Comparison of ENCODE assay signal across 28 cellular contexts in the genomic region with DNA sequence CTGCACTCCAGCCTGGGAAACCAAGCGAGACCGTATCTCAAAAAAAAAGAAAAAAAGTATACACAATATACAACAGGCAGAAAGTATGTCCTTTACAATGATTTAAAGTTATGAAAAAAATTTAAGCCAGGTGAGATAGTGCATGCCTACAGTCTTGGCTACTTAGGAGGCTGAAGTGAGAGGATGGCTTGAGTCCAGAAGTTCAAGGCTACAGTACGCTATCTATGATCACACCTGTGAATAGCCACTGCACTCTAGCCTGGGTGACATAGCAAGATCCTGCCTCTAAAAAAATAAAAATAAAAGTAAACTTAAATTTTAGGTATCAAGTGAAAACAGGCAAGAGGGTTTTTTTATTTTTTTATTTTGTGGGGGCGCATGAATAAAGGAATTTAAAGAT. TPM values are rescaled to one million over a fixed set of nuclear protein-coding genes. Genes with fewer than 3 reads are reported as not detected.
A peak's percentile ranks its signal among the peaks of the same experiment; 100 is the strongest.
DNase-seq lines count a peak whose midpoint lies in the region; ATAC-seq, FAIRE-seq and TF ChIP-seq lines count a peak whose summit lies in the region.
"Had no signal": no experiment of that assay in that cellular context is flagged by ENCODE, and none has a peak within 500 bp of the region (broad histone marks: within the 10 kb centered on the region; RNA-seq: fewer than 3 reads in every experiment).

No MANE protein-coding gene starts in this region.

- RAD21 ChIA-PET in HCT116 (lab: Charles Lee; ENCODE audit: low non-redundant PET in 1 of 2, low total read pairs in 2 of 2, uncharacterized antibody in 2 of 2, unreplicated experiment in 2 of 2): interaction anchor here in 1 of 2 experiments (0.7 kb wide), 1 partner anchor 34 kb away, joined by 4 read pairs; no protein-coding TSS in a partner anchor

- no peak for TF ChIP-seq CTCF in A549 (IDR thresholded peaks at IDR 0.05)
- no peak for TF ChIP-seq CTCF in HCT116 (IDR thresholded peaks at IDR 0.05 in 2 of 3, conservative IDR thresholded peaks at IDR 0.05 in 1 of 3; ENCODE audit: borderline replicate concordance in 1 of 3, insufficient read depth in 1 of 3, low read depth in 2 of 3, low read length in 2 of 3)
- TF ChIP-seq CTCF in mammary epithelial cell (conservative IDR thresholded peaks at IDR 0.05 in 1 of 2, IDR thresholded peaks at IDR 0.05 in 1 of 2; ENCODE audit: extremely low read depth in 1 of 2, insufficient read depth in 1 of 2, low read depth in 1 of 2, low read length in 2 of 2): no peak
- no peak for TF ChIP-seq CTCF in osteocyte (IDR thresholded peaks at IDR 0.05)
- TF ChIP-seq CTCF in gastroesophageal sphincter (IDR thresholded peaks at IDR 0.05): no peak

- no peak for TF ChIP-seq POLR2A in A549 (IDR thresholded peaks at IDR 0.05; ENCODE audit: low read length)
- no peak for TF ChIP-seq POLR2A in HCT116 (IDR thresholded peaks at IDR 0.05; ENCODE audit: borderline replicate concordance, extremely low read depth, insufficient read depth, insufficient read length)
- TF ChIP-seq POLR2A in gastroesophageal sphincter (IDR thresholded peaks at IDR 0.05): no peak

- TF ChIP-seq RAD21 in A549 (conservative IDR thresholded peaks at IDR 0.05 in 1 of 2, IDR thresholded peaks at IDR 0.05 in 1 of 2): no peak
- TF ChIP-seq RAD21 in HCT116 (IDR thresholded peaks at IDR 0.05; ENCODE audit: low read depth): no peak

- intact Hi-C loops in HCT116 (cut with micrococcal nuclease) (no loop called here), mammary epithelial cell (cut with micrococcal nuclease) (no loop called here)

- H3K27me3 ChIP-seq in HCT116 (ENCODE audit: insufficient read depth, low read length): no peaks in the 10 kb centered on the region
- H3K27me3 ChIP-seq in mammary epithelial cell (ENCODE audit: insufficient read depth, low read length): no peaks in the 10 kb centered on the region
- no peaks in the 10 kb centered on the region for H3K27me3 ChIP-seq in gastroesophageal sphincter
- H3K27me3 ChIP-seq: BLaER1, foreskin keratinocyte, stomach, tibial nerve had no signal

- H3K27ac ChIP-seq in A549 (peak overlapping the region; percentile 17 to 76), HCT116 (ENCODE audit: low read depth, low read length) (peak overlapping the region; percentile 48; the same call in 1 of the 2 replicates), mammary epithelial cell (ENCODE audit: insufficient read depth, low read depth, low read length) (no peak overlapping the region), gastroesophageal sphincter (no peak overlapping the region)
- H3K27ac ChIP-seq: BLaER1, foreskin keratinocyte, VCaP had no signal

- H3K4me2 ChIP-seq in A549 (peak overlapping the region; percentile 65), HCT116 (ENCODE audit: low read length) (peak overlapping the region; percentile 65), mammary epithelial cell (ENCODE audit: insufficient read depth, low read depth, low read length) (no peak overlapping the region)
- H3K4me2 ChIP-seq: BLaER1 had no signal

- no peak for FAIRE-seq in A549 (lab: Jason Lieb, UNC)

- no TSS peak for BruUV-seq in HCT116 (replicated peaks; lab: Mats Ljungman, UMichigan)
- BruUV-seq in mammary epithelial cell (replicated peaks; lab: Mats Ljungman, UMichigan): no TSS peak

- DNase-seq in A549 (ENCODE audit: low read depth in 1 of 2, low spot score in 1 of 2): no peak
- DNase-seq in HCT116 (ENCODE audit: low read depth, low spot score): no peak
- DNase-seq in mammary epithelial cell: no peak
- DNase-seq in osteocyte (ENCODE audit: extremely low spot score, unreplicated experiment): no peak
- no peak for DNase-seq in activated CD4-positive, alpha-beta T cell treated with anti-CD3 and anti-CD28 coated beads, Interleukin-2, amount 50 U/mL, for 1 hour
- DNase-seq in mucosa of gallbladder (ENCODE audit: low spot score): no peak
- DNase-seq in GM03348 (ENCODE audit: low spot score): no peak
- DNase-seq: activated naive CD4-positive, alpha-beta T cell treated with Interleukin-2 at 50 U/mL for 16 hours; activated T-cell treated with anti-CD3 and anti-CD28 coated beads, Interleukin-2, amount 50 U/mL, for 72 hours; effector CD8-positive, alpha-beta T cell; H7; naive thymus-derived CD4-positive, alpha-beta T cell; NCI-H2081; NCI-H345; NCI-H748 treated with DMSO at 0.1 percent for 48 hours; stimulated activated CD4-positive, alpha-beta T cell treated with anti-CD3 and anti-CD28 coated beads, Interleukin-2, amount 100 ng/mL, for 24 hours had no signal

- no peaks in the 10 kb centered on the region for H3K27me3 Mint-ChIP-seq in osteocyte (ENCODE audit: unreplicated experiment)

- H3K9me3 Mint-ChIP-seq in osteocyte (ENCODE audit: unreplicated experiment): no peaks in the 10 kb centered on the region
- H3K9me3 Mint-ChIP-seq: activated T-cell treated with anti-CD3 and anti-CD28 coated beads, Interleukin-2, amount 50 U/mL, for 72 hours; naive thymus-derived CD4-positive, alpha-beta T cell; T-helper 2 cell treated with Interferon-gamma antibody and Interleukin-4, amounts not matched to agents 5 μg/mL and 100 μg/mL, for 36 hours had no signal

- no peaks in the 10 kb centered on the region for H4K20me1 ChIP-seq in HCT116 (ENCODE audit: insufficient read depth)
- H4K20me1 ChIP-seq in mammary epithelial cell (ENCODE audit: insufficient read depth, low read length): no peaks in the 10 kb centered on the region
- H4K20me1 ChIP-seq: BLaER1 had no signal

- dilution Hi-C loops in mammary epithelial cell (cut with HindIII; ENCODE audit: low sequenced_read_pairs): no loop called here

- CTCF ChIA-PET in A549 (lab: Yijun Ruan, JAX): interaction anchor here (1.6 to 1.9 kb wide), 3 partner anchors 9 to 37 kb away, joined by 4 to 9 read pairs (median 5); no protein-coding TSS in a partner anchor
- CTCF ChIA-PET in HCT116 (lab: Charles Lee): interaction anchor here (1.2 kb wide), 1 partner anchor 40 kb away, joined by 3 read pairs; no protein-coding TSS in a partner anchor
- CTCF ChIA-PET in mammary epithelial cell (lab: Charles Lee; ENCODE audit: low non-redundant PET): interaction anchor here (0.6 kb wide), 1 partner anchor 42 kb away, joined by 3 read pairs; no protein-coding TSS in a partner anchor

- H3K4me1 Mint-ChIP-seq in osteocyte (ENCODE audit: unreplicated experiment): peaks cover 30% of the 10 kb centered on the region

- H3K27ac Mint-ChIP-seq in osteocyte (ENCODE audit: unreplicated experiment): peak overlapping the region; percentile 81
- H3K27ac Mint-ChIP-seq: activated T-cell treated with anti-CD3 and anti-CD28 coated beads, Interleukin-2, amount 50 U/mL, for 72 hours; naive thymus-derived CD4-positive, alpha-beta T cell; T-helper 2 cell treated with Interferon-gamma antibody and Interleukin-4, amounts not matched to agents 5 μg/mL and 100 μg/mL, for 36 hours had no signal

- H3K4me3 ChIP-seq in A549 (no peak overlapping the region), HCT116 (replicated peaks in 1 of 2; ENCODE audit: low read depth in 1 of 2, low read length in 2 of 2) (no peak overlapping the region), mammary epithelial cell (replicated peaks in 1 of 3; ENCODE audit: insufficient read depth in 1 of 3, low read depth in 2 of 3, low read length in 3 of 3) (no peak overlapping the region), gastroesophageal sphincter (no peak overlapping the region)
- H3K4me3 ChIP-seq: BLaER1, stomach, tibial nerve had no signal

- WGBS in A549 (ENCODE audit: missing lambda C conversion rate): 91% methylated on average over 4 of the region's 4 CpGs
- 72% methylated on average over 4 of the region's 4 CpGs for WGBS in mammary epithelial cell (ENCODE audit: low coverage, missing lambda C conversion rate)
- WGBS in gastroesophageal sphincter (ENCODE audit: low coverage in 1 of 2), 2 donors: 82 to 88% methylated on average over 4 of the region's 4 CpGs

- in situ Hi-C loops in mammary epithelial cell (cut with MboI; ENCODE audit: low sequenced_read_pairs in 2 of 2): no loop called here

- no peak overlapping the region for H3K4me3 Mint-ChIP-seq in osteocyte (ENCODE audit: unreplicated experiment)
- H3K4me3 Mint-ChIP-seq: activated T-cell treated with anti-CD3 and anti-CD28 coated beads, Interleukin-2, amount 50 U/mL, for 72 hours; naive thymus-derived CD4-positive, alpha-beta T cell; T-helper 2 cell treated with Interferon-gamma antibody and Interleukin-4, amounts not matched to agents 5 μg/mL and 100 μg/mL, for 36 hours had no signal

- no peak for TF ChIP-seq EP300 in A549 (IDR thresholded peaks at IDR 0.05)
- TF ChIP-seq EP300 in gastroesophageal sphincter (IDR thresholded peaks at IDR 0.05): no peak

- H3K9me3 ChIP-seq in A549 (no peaks in the 10 kb centered on the region), HCT116 (ENCODE audit: control insufficient read depth in 1 of 2, insufficient read depth in 1 of 2, low read depth in 1 of 2, low read length in 2 of 2) (no peaks in the 10 kb centered on the region), mammary epithelial cell (replicated peaks; ENCODE audit: insufficient read depth, low read length) (no peaks in the 10 kb centered on the region), gastroesophageal sphincter (no peaks in the 10 kb centered on the region)
- H3K9me3 ChIP-seq: BLaER1, stomach, tibial nerve had no signal

- H3K4me1 ChIP-seq in A549: peaks cover 27% of the 10 kb centered on the region
- H3K4me1 ChIP-seq in HCT116 (ENCODE audit: control insufficient read depth in 1 of 2, insufficient read depth in 2 of 2, low read length in 2 of 2): peaks cover 15 to 31% of the 10 kb centered on the region in 2 experiments
- H3K4me1 ChIP-seq in mammary epithelial cell (ENCODE audit: insufficient read depth, low read length): peaks cover 22% of the 10 kb centered on the region
- H3K4me1 ChIP-seq in gastroesophageal sphincter: peaks cover 0 to 15% (median 5%) of the 10 kb centered on the region in 3 donors

- peak overlapping the region; percentile 27 for H2AFZ ChIP-seq in HCT116 (ENCODE audit: low read depth, low read length, poor library complexity, severe bottlenecking)
- peak overlapping the region; percentile 28 for H2AFZ ChIP-seq in mammary epithelial cell (ENCODE audit: low read depth, low read length)

- H3K9ac ChIP-seq in HCT116 (ENCODE audit: low read length) (no peak overlapping the region), mammary epithelial cell (ENCODE audit: insufficient read depth, low read length) (no peak overlapping the region)
- H3K9ac ChIP-seq: BLaER1 had no signal

- H3K9me2 ChIP-seq in HCT116 (ENCODE audit: insufficient read depth): no peaks in the 10 kb centered on the region

- POLR2A ChIA-PET in A549 (lab: Yijun Ruan, JAX) (no interaction called here), HCT116 (lab: Charles Lee) (interaction anchor here (1.4 kb wide), 1 partner anchor 10 kb away, joined by 4 read pairs; no protein-coding TSS in a partner anchor)

- H3K79me2 ChIP-seq in HCT116 (ENCODE audit: insufficient read depth, low read length): peaks cover 16% of the 10 kb centered on the region
- H3K79me2 ChIP-seq in mammary epithelial cell (ENCODE audit: insufficient read depth, low read length): peaks cover 16% of the 10 kb centered on the region

- no peak for ATAC-seq in A549
- no peak for ATAC-seq in HCT116
- no peak for ATAC-seq in gastroesophageal sphincter
- ATAC-seq: activated T-cell treated with anti-CD3 and anti-CD28 coated beads, Interleukin-2, amount 50 U/mL, for 72 hours; naive thymus-derived CD4-positive, alpha-beta T cell had no signal

- no peaks in the 10 kb centered on the region for H3K36me3 Mint-ChIP-seq in osteocyte (ENCODE audit: unreplicated experiment)

- H3K36me3 ChIP-seq in HCT116 (ENCODE audit: control insufficient read depth in 1 of 2, insufficient read depth in 2 of 2, low read length in 2 of 2) (peaks cover 0 to under 1% of the 10 kb centered on the region in 2 experiments; a peak in 1 of 4 replicates), mammary epithelial cell (ENCODE audit: insufficient read depth, low read length) (no peaks in the 10 kb centered on the region), gastroesophageal sphincter (no peaks in the 10 kb centered on the region)
- H3K36me3 ChIP-seq: stomach, tibial nerve had no signal

RNA-seq across cellular contexts. Expression of gene KNSTRN, which starts 3.1 kb away (rescaled TPM):
- polyA plus RNA-seq in A549 (2011; rRNA removed) (41.2 and 50.3 TPM in 2 replicates), A549 (2017; fragmentation: RNase III; extraction: RNeasy Plus Mini Kit Qiagen cat#74134 plus additional on column Dnase treatment) (45.0 to 52.6 TPM (median 48.0 TPM) in 3 replicates), mammary epithelial cell (44.5 TPM)
- 23.9 and 25.0 TPM in 2 replicates for polyA plus RNA-seq in A549 (2012; cell fraction: cytosol; rRNA removed)
- 12.3 and 14.0 TPM in 2 replicates for polyA plus RNA-seq in A549 (2012; cell fraction: nucleus; rRNA removed)
- 26.1 and 32.3 TPM in 2 replicates for polyA minus RNA-seq in A549 (2011; rRNA and poly(A)+ RNA removed)
- total RNA-seq in HCT116 (2021; ENCODE audit: unreplicated experiment) (84.1 TPM), mammary epithelial cell (10 to 100 TPM; 19.3 to 49.7 TPM), osteocyte (25.1 and 27.3 TPM in 2 replicates), gastroesophageal sphincter (10 to 100 TPM in 2 of 4 donors, 1 to 10 TPM in 2; 7.2 to 16.2 (median 9.9) TPM), mucosa of gallbladder (12.2 TPM)
- 66.4 and 98.7 TPM in 2 replicates for polyA plus RNA-seq in HCT116 (2012)
- polyA minus RNA-seq in mammary epithelial cell: 51.4 TPM

RNA-seq across cellular contexts. Expression of gene DISP2, which starts 21.4 kb away (rescaled TPM):
- polyA plus RNA-seq in A549 (2011; rRNA removed) (0.26 and 0.52 TPM in 2 replicates), A549 (2017; fragmentation: RNase III; extraction: RNeasy Plus Mini Kit Qiagen cat#74134 plus additional on column Dnase treatment) (0.39 to 0.82 TPM (median 0.56 TPM) in 3 replicates), mammary epithelial cell (0.54 TPM)
- 0.11 and 0.22 TPM in 2 replicates for polyA plus RNA-seq in A549 (2012; cell fraction: cytosol; rRNA removed)
- 0.27 and 0.46 TPM in 2 replicates for polyA plus RNA-seq in A549 (2012; cell fraction: nucleus; rRNA removed)
- 0.17 and 0.39 TPM in 2 replicates for polyA minus RNA-seq in A549 (2011; rRNA and poly(A)+ RNA removed)
- total RNA-seq in HCT116 (2021; ENCODE audit: unreplicated experiment) (3.3 TPM), mammary epithelial cell (1 to 10 TPM in 1 of 2 donors, under 1 TPM in 1; under 0.01 to 1.6 TPM), osteocyte (1.4 and 1.5 TPM in 2 replicates), gastroesophageal sphincter (under 1 TPM; 0.07 to 0.19 (median 0.15) TPM), mucosa of gallbladder (3.5 TPM)
- polyA plus RNA-seq in HCT116 (2012): 1.2 and 1.9 TPM in 2 replicates
- polyA minus RNA-seq in mammary epithelial cell: 0.47 TPM
- polyA plus RNA-seq: naive thymus-derived CD4-positive, alpha-beta T cell had no signal

RNA-seq across cellular contexts. Expression of gene IVD, which starts 26.2 kb away (rescaled TPM):
- polyA plus RNA-seq in A549 (2011; rRNA removed): 10.2 and 14.8 TPM in 2 replicates
- 12.3 and 16.3 TPM in 2 replicates for polyA plus RNA-seq in A549 (2012; cell fraction: cytosol; rRNA removed)
- polyA plus RNA-seq in A549 (2012; cell fraction: nucleus; rRNA removed): 20.3 and 20.5 TPM in 2 replicates
- 12.4 to 13.0 TPM (median 12.6 TPM) in 3 replicates for polyA plus RNA-seq in A549 (2017; fragmentation: RNase III; extraction: RNeasy Plus Mini Kit Qiagen cat#74134 plus additional on column Dnase treatment)
- polyA minus RNA-seq in A549 (2011; rRNA and poly(A)+ RNA removed): 12.5 and 13.2 TPM in 2 replicates
- total RNA-seq in HCT116 (2021; ENCODE audit: unreplicated experiment): 65.6 TPM
- polyA plus RNA-seq in HCT116 (2012): 45.5 and 50.0 TPM in 2 replicates
- total RNA-seq in mammary epithelial cell: 10 to 100 TPM; 40.3 to 44.3 TPM
- polyA plus RNA-seq in mammary epithelial cell: 41.1 TPM
- polyA minus RNA-seq in mammary epithelial cell: 96.7 TPM
- total RNA-seq in osteocyte: 60.4 and 62.0 TPM in 2 replicates
- total RNA-seq in gastroesophageal sphincter: 10 to 100 TPM; 26.1 to 80.2 (median 50.1) TPM
- total RNA-seq in mucosa of gallbladder: 123 TPM

RNA-seq across cellular contexts. Expression of gene PHGR1, which starts 28.5 kb away (rescaled TPM):
- not detected in 2 replicates for polyA plus RNA-seq in A549 (2011; rRNA removed)
- polyA plus RNA-seq in A549 (2012; cell fraction: cytosol; rRNA removed): not detected in 2 replicates
- not detected in 2 replicates for polyA plus RNA-seq in A549 (2012; cell fraction: nucleus; rRNA removed)
- polyA plus RNA-seq in A549 (2017; fragmentation: RNase III; extraction: RNeasy Plus Mini Kit Qiagen cat#74134 plus additional on column Dnase treatment): not detected in 3 replicates
- polyA minus RNA-seq in A549 (2011; rRNA and poly(A)+ RNA removed): not detected in 2 replicates
- 0.61 TPM for total RNA-seq in HCT116 (2021; ENCODE audit: unreplicated experiment)
- not detected in 2 replicates for polyA plus RNA-seq in HCT116 (2012)
- total RNA-seq in mammary epithelial cell: not detected
- not detected for polyA plus RNA-seq in mammary epithelial cell
- polyA minus RNA-seq in mammary epithelial cell: not detected
- total RNA-seq in osteocyte: not detected in 2 replicates
- not detected for total RNA-seq in gastroesophageal sphincter
- total RNA-seq in mucosa of gallbladder: 9.1 TPM
- total RNA-seq: activated T-cell treated with anti-CD3 and anti-CD28 coated beads, Interleukin-2, amount 50 U/mL, for 72 hours; foreskin keratinocyte; G401; H7; left lobe of liver; M059J; naive thymus-derived CD4-positive, alpha-beta T cell; pulmonary artery endothelial cell; RPMI7951; tibial nerve had no signal
- polyA plus RNA-seq: foreskin keratinocyte; naive thymus-derived CD4-positive, alpha-beta T cell had no signal

RNA-seq across cellular contexts. Expression of gene CCDC9B, which starts 38.6 kb away (rescaled TPM):
- polyA plus RNA-seq in A549 (2011; rRNA removed) (1.9 and 2.8 TPM in 2 replicates), A549 (2017; fragmentation: RNase III; extraction: RNeasy Plus Mini Kit Qiagen cat#74134 plus additional on column Dnase treatment) (23.4 to 28.7 TPM (median 27.4 TPM) in 3 replicates), mammary epithelial cell (7.4 TPM)
- polyA plus RNA-seq in A549 (2012; cell fraction: cytosol; rRNA removed): 1.5 and 1.8 TPM in 2 replicates
- polyA plus RNA-seq in A549 (2012; cell fraction: nucleus; rRNA removed): 7.4 and 26.8 TPM in 2 replicates
- 8.3 and 9.8 TPM in 2 replicates for polyA minus RNA-seq in A549 (2011; rRNA and poly(A)+ RNA removed)
- total RNA-seq in HCT116 (2021; ENCODE audit: unreplicated experiment) (15.6 TPM), mammary epithelial cell (100 to 1,000 TPM in 1 of 2 donors, 10 to 100 TPM in 1; 67.3 to 164 TPM), osteocyte (18.0 and 21.6 TPM in 2 replicates), gastroesophageal sphincter (100 to 1,000 TPM in 1 of 4 donors, 10 to 100 TPM in 3; 28.0 to 105 (median 66.7) TPM), mucosa of gallbladder (107 TPM)
- 7.5 and 9.6 TPM in 2 replicates for polyA plus RNA-seq in HCT116 (2012)
- polyA minus RNA-seq in mammary epithelial cell: 99.0 TPM

Comparison
In these comparisons a context has a peak if more than half of its experiments do, and no peak if none do; other contexts are left out.
1. H3K27ac ChIP-seq: peak in A549 (2 of 2) and HCT116 (single experiment); none in mammary epithelial cell (single experiment) and gastroesophageal sphincter (0 of 4).